ENCODE assay signal across 7 cellular contexts in the genomic region with DNA sequence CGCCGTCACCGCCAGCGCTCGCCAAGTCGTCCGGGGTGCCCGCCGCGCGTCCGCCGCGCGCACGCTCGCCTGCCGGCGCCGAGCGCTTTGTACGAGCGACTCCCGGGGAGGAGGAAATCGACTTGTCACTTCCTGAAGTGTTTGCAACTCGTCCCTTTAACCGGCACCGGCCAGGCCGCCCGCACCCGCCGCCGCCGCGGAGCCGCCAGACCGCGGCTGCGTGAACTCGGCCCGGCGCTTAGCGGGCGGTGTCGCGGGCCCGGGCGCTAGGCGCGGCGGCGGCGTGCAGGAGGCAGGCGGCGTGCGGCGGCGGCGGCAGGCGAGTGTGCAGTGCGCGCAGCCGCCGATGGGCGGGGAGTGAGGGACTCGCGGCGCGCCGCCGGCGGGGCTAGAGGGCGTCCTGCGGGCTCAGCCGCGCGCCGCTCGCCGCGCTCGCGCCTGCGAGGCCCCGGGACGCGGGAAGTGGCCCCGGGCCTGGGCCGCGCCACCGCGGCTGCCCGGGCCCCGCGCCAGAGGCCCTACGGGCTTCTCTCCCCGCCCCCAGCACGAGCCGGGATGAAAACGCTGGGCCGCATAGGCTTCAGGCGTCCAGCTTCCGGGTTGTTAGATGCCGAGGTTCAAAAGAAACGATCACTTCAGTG. TPM values are rescaled to one million over a fixed set of nuclear protein-coding genes. Genes with fewer than 3 reads are reported as not detected.
DNase-seq lines count a peak whose midpoint lies in the region; ATAC-seq and TF ChIP-seq lines count a peak whose summit lies in the region.

A gene with protein sequence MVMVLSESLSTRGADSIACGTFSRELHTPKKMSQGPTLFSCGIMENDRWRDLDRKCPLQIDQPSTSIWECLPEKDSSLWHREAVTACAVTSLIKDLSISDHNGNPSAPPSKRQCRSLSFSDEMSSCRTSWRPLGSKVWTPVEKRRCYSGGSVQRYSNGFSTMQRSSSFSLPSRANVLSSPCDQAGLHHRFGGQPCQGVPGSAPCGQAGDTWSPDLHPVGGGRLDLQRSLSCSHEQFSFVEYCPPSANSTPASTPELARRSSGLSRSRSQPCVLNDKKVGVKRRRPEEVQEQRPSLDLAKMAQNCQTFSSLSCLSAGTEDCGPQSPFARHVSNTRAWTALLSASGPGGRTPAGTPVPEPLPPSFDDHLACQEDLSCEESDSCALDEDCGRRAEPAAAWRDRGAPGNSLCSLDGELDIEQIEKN (minus strand): TSS at position 332 of the 641 bp plus-strand sequence. CDS start 37,665 bp downstream, outside the sequence.

- H3K36me3 ChIP-seq in breast epithelium (no peaks in the 10 kb centered on the region), skeletal muscle tissue (ENCODE audit: control insufficient read depth in 3 of 3, insufficient read depth in 3 of 3, low read length in 3 of 3) (peaks cover 0 to 3% (median 3%) of the 10 kb centered on the region in 3 donors)

- in situ Hi-C loops in GM13977 (cut with MboI; ENCODE audit: low pct_unique_long_range_greater_than_20kb, low sequenced_read_pairs, unreplicated experiment): loop anchor here (10.0 kb wide), 1 partner anchor 199 kb away; no protein-coding TSS in a partner anchor

- peaks cover 4 to 35% of the 10 kb centered on the region in 2 donors for H3K4me1 ChIP-seq in breast epithelium
- peaks cover 41 to 46% (median 43%) of the 10 kb centered on the region in 3 donors for H3K4me1 ChIP-seq in skeletal muscle tissue (ENCODE audit: control insufficient read depth in 3 of 3, insufficient read depth in 3 of 3, low read length in 3 of 3)

- peak within 1 kb of the TSS; percentile 70 to 86 (median 77) for H3K4me3 ChIP-seq in breast epithelium
- peak within 1 kb of the TSS; percentile 71 to 78 (median 73) for H3K4me3 ChIP-seq in skeletal muscle tissue (ENCODE audit: low read length in 3 of 3)

- H3K27me3 ChIP-seq in breast epithelium: no peaks in the 10 kb centered on the region
- H3K27me3 ChIP-seq in skeletal muscle tissue (ENCODE audit: control insufficient read depth in 3 of 3, insufficient read depth in 3 of 3, low read length in 3 of 3): no peaks in the 10 kb centered on the region

- peak within 1 kb of the TSS; percentile 64 to 88 (median 81) for H3K9ac ChIP-seq in skeletal muscle tissue (ENCODE audit: low read depth in 1 of 3, low read length in 3 of 3)

- peak; percentile 27 for TF ChIP-seq CTCF in GM13977 (IDR thresholded peaks at IDR 0.05; ENCODE audit: extremely low read depth, insufficient read depth, missing control alignments)
- TF ChIP-seq CTCF in VCaP (conservative IDR thresholded peaks at IDR 0.05): 0 out of 2 replicates have a peak, but pooled peaks have one; percentile 7
- peak in 1 of 3 donors; percentile 76 for TF ChIP-seq CTCF in breast epithelium (IDR thresholded peaks at IDR 0.05)

- TF ChIP-seq POLR2A in breast epithelium (IDR thresholded peaks at IDR 0.05): no peak

- no peaks in the 10 kb centered on the region for H3K9me3 ChIP-seq in breast epithelium
- H3K9me3 ChIP-seq in skeletal muscle tissue (ENCODE audit: control insufficient read depth in 3 of 3, low read length in 3 of 3): no peaks in the 10 kb centered on the region

- peak; percentile 62 for ATAC-seq in HG02588 (IDR thresholded peaks at IDR 0.05; ENCODE audit: unreplicated experiment)

- H3K27ac ChIP-seq in VCaP: peak within 1 kb of the TSS; percentile 93
- H3K27ac ChIP-seq in breast epithelium: peak within 1 kb of the TSS; percentile 90 to 93
- H3K27ac ChIP-seq in skeletal muscle tissue (ENCODE audit: low read depth, low read length): peak within 1 kb of the TSS; percentile 58

- intact Hi-C loops in breast epithelium (cut with DNase I; ENCODE audit: low total_unique reads): loop anchor here (5.0 kb wide), 2 partner anchors 37 to 202 kb away; no protein-coding TSS in a partner anchor

- DNase-seq in GM13977 (ENCODE audit: low spot score): peak; percentile 90
- peak; percentile 47 for DNase-seq in NCI-H1092 treated with DMSO at 0.1 percent for 48 hours (lab: John Stamatoyannopoulos, UW)
- peak in 1 of 2 donors; percentile 72 for DNase-seq in breast epithelium (ENCODE audit: low spot score in 2 of 2)
- peak; percentile 91 for DNase-seq in iPS-NIHi11 (ENCODE audit: low spot score)

RNA-seq across cellular contexts. Expression of the gene that starts here (rescaled TPM):
- 10 to 100 TPM; 17.0 to 39.7 (median 22.8) TPM for total RNA-seq in breast epithelium
- 32.4 TPM for total RNA-seq in skeletal muscle tissue
